Comparison of ENCODE assay signal across 8 cellular contexts in the genomic region with DNA sequence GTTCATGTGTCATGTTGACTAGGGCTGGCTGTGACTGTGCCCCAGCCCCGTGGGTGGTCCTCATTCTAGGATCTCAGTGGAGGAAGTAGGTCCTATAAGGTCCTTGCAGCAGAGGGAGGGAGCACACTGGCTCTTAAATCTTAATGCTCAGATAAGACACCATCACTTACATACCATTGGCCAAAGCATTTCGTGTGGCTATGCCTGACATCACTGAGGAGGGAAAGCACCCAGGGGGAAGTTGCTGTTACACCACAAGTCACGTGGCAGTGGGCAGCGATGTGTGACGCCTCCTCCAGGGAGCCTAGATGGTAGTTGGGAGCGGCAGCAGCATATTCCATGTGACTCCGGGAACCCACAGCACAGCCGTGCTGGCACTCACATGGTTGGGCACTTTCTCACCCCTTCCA.
DNase-seq lines count a peak whose midpoint lies in the region; ATAC-seq and TF ChIP-seq lines count a peak whose summit lies in the region.

No MANE protein-coding gene starts in this region.

- H3K4me1 ChIP-seq in OCI-LY7 (ENCODE audit: insufficient read depth, low read length, poor library complexity, severe bottlenecking) (peaks cover 20% of the 10 kb centered on the region), neutrophil (ENCODE audit: control insufficient read depth in 1 of 2, insufficient read depth in 1 of 2, low read depth in 1 of 2, low read length in 1 of 2) (peaks cover 23 to 28% of the 10 kb centered on the region in 2 experiments)

- intact Hi-C loops in OCI-LY7 (cut with micrococcal nuclease; ENCODE audit: unreplicated experiment): no loop called here

- CTCF ChIA-PET in OCI-LY7 (lab: Charles Lee; ENCODE audit: unreplicated experiment): no interaction called here

- no peaks in the 10 kb centered on the region for H3K9me2 ChIP-seq in OCI-LY7 (ENCODE audit: insufficient read depth, low read length)

- no peak overlapping the region for H2AFZ ChIP-seq in OCI-LY7 (ENCODE audit: low read length)

- H3K79me2 ChIP-seq in OCI-LY7 (ENCODE audit: insufficient read depth, low read depth, low read length): peaks cover 67% of the 10 kb centered on the region

- POLR2A ChIA-PET in OCI-LY7 (lab: Charles Lee): no interaction called here

- no TSS peak for BruUV-seq in OCI-LY7 (replicated peaks; lab: Mats Ljungman, UMichigan)

- H3K36me3 ChIP-seq in OCI-LY7 (ENCODE audit: insufficient read depth, low read length): peaks cover 54% of the 10 kb centered on the region
- H3K36me3 ChIP-seq in neutrophil: peaks cover 8% of the 10 kb centered on the region

- H4K20me1 ChIP-seq in OCI-LY7 (ENCODE audit: insufficient read depth, low read length): no peaks in the 10 kb centered on the region

- H3K4me3 ChIP-seq in OCI-LY7 (ENCODE audit: low read depth, low read length, poor library complexity, severe bottlenecking) (peak overlapping the region; percentile 12), neutrophil (ENCODE audit: low read depth in 1 of 2, low read length in 1 of 2) (no peak overlapping the region)

- TF ChIP-seq CTCF in OCI-LY7 (conservative IDR thresholded peaks at IDR 0.05; ENCODE audit: low read length): no peak
- no peak for TF ChIP-seq CTCF in neutrophil (IDR thresholded peaks at IDR 0.05)

- ATAC-seq in GM18907 (IDR thresholded peaks at IDR 0.05; ENCODE audit: unreplicated experiment): peak; percentile 87
- peak; percentile 81 for ATAC-seq in HG02763 (IDR thresholded peaks at IDR 0.05; ENCODE audit: unreplicated experiment)
- no peak for ATAC-seq in esophagus mucosa

- DNase-seq in OCI-LY7 (ENCODE audit: low spot score) (peak; percentile 70), activated gamma-delta T cell (lab: John Stamatoyannopoulos, UW) (no peak), SHP77 treated with DMSO at 0.1 percent for 48 hours (lab: John Stamatoyannopoulos, UW) (no peak), retina (no peak)

- peak overlapping the region; percentile 49 for H3K4me2 ChIP-seq in OCI-LY7 (ENCODE audit: low read length)

- H3K9me3 ChIP-seq in OCI-LY7 (ENCODE audit: low read length) (no peaks in the 10 kb centered on the region), neutrophil (no peaks in the 10 kb centered on the region)

- H3K27ac ChIP-seq in OCI-LY7 (ENCODE audit: low read depth, low read length, poor library complexity, severe bottlenecking) (peak overlapping the region; percentile 57), neutrophil (peak overlapping the region; percentile 64)

- no peaks in the 10 kb centered on the region for H3K27me3 ChIP-seq in neutrophil
